ENCODE assay signal across 23 cellular contexts in the genomic region with DNA sequence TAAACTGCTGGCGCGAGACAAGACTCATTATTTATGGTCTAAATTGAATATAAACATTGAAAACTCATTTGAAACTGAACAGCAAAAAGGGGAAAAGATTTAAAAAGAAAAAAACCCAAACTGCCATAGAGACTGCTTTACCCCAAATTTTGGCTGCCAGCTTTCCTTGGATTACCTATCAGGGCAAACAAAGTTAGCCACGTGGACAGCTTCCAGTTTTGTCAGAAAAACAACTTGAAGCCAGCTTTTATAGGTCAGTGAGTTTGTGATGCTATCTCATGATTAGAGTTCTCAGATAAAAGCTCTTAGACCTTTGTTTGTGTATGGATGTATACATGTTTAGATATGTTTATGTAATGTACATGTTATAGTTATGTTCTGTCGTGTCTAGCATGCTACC. TPM values are rescaled to one million over a fixed set of nuclear protein-coding genes. Genes with fewer than 3 reads are reported as not detected.
DNase-seq lines count a peak whose midpoint lies in the region; ATAC-seq and TF ChIP-seq lines count a peak whose summit lies in the region.
"Had no signal": no experiment of that assay in that cellular context is flagged by ENCODE, and none has a peak within 500 bp of the region (broad histone marks: within the 10 kb centered on the region; RNA-seq: fewer than 3 reads in every experiment).

No MANE protein-coding gene starts in this region.

- TF ChIP-seq CTCF in OCI-LY7 (conservative IDR thresholded peaks at IDR 0.05; ENCODE audit: low read length) (no peak), nephron (IDR thresholded peaks at IDR 0.05; ENCODE audit: unreplicated experiment in 3 of 3) (no peak), thyroid gland (IDR thresholded peaks at IDR 0.05) (no peak)

- H3K36me3 Mint-ChIP-seq in activated T-cell treated with anti-CD3 and anti-CD28 coated beads, Interleukin-2, amount 50 U/mL, for 72 hours (ENCODE audit: insufficient read depth in 2 of 2): no peaks in the 10 kb centered on the region
- H3K36me3 Mint-ChIP-seq in nephron (ENCODE audit: low read depth): no peaks in the 10 kb centered on the region

- no peaks in the 10 kb centered on the region for H4K20me1 ChIP-seq in OCI-LY7 (ENCODE audit: insufficient read depth, low read length)

- H3K27ac Mint-ChIP-seq in activated T-cell treated with anti-CD3 and anti-CD28 coated beads, Interleukin-2, amount 50 U/mL, for 72 hours: peak overlapping the region; percentile 47
- peak overlapping the region; percentile 11 to 43 (median 30) for H3K27ac Mint-ChIP-seq in nephron

- H3K9me2 ChIP-seq in OCI-LY7 (ENCODE audit: insufficient read depth, low read length): no peaks in the 10 kb centered on the region

- WGBS in thyroid gland, 2 donors: 36 to 51% methylated on average over 4 of the region's 4 CpGs

- intact Hi-C loops in OCI-LY7 (cut with micrococcal nuclease; ENCODE audit: unreplicated experiment): no loop called here
- intact Hi-C loops in thyroid gland (cut with DNase I): no loop called here

- ATAC-seq in activated T-cell treated with anti-CD3 and anti-CD28 coated beads, Interleukin-2, amount 50 U/mL, for 72 hours (replicated peaks in 1 of 2): no peak
- no peak for ATAC-seq in GM21825 (IDR thresholded peaks at IDR 0.05; ENCODE audit: unreplicated experiment)
- ATAC-seq: PC-3, Right ventricle myocardium inferior had no signal

- peaks cover 9% of the 10 kb centered on the region for H3K27me3 Mint-ChIP-seq in activated T-cell treated with anti-CD3 and anti-CD28 coated beads, Interleukin-2, amount 50 U/mL, for 72 hours (ENCODE audit: low read depth)
- H3K27me3 Mint-ChIP-seq in nephron (ENCODE audit: low read depth): no peaks in the 10 kb centered on the region

- H3K4me3 ChIP-seq in OCI-LY7 (ENCODE audit: low read depth, low read length, poor library complexity, severe bottlenecking): no peak overlapping the region
- H3K4me3 ChIP-seq in thyroid gland (replicated peaks in 1 of 3): no peak overlapping the region
- H3K4me3 ChIP-seq: SJCRH30 had no signal

- TF ChIP-seq POLR2A in thyroid gland (IDR thresholded peaks at IDR 0.05): no peak

- peaks cover 6% of the 10 kb centered on the region; the same call in 1 of the 2 replicates for H3K9me3 ChIP-seq in OCI-LY7 (ENCODE audit: low read length)
- no peaks in the 10 kb centered on the region for H3K9me3 ChIP-seq in thyroid gland
- H3K9me3 ChIP-seq: SJCRH30 had no signal

- H3K27ac ChIP-seq in OCI-LY7 (ENCODE audit: low read depth, low read length, poor library complexity, severe bottlenecking): peak overlapping the region; percentile 47
- peak overlapping the region in 2 of 3 donors; percentile 37 for H3K27ac ChIP-seq in thyroid gland
- H3K27ac ChIP-seq: SJCRH30 had no signal

- H3K9me3 Mint-ChIP-seq in activated T-cell treated with anti-CD3 and anti-CD28 coated beads, Interleukin-2, amount 50 U/mL, for 72 hours: no peaks in the 10 kb centered on the region
- H3K9me3 Mint-ChIP-seq in nephron: no peaks in the 10 kb centered on the region

- no TSS peak for BruUV-seq in OCI-LY7 (replicated peaks; lab: Mats Ljungman, UMichigan)

- peak overlapping the region; percentile 80; the same call in 1 of the 2 replicates for H2AFZ ChIP-seq in OCI-LY7 (ENCODE audit: low read length)

- H3K4me2 ChIP-seq in OCI-LY7 (ENCODE audit: low read length): peak overlapping the region; percentile 27

- no peak for DNase-seq in activated T-cell treated with anti-CD3 and anti-CD28 coated beads, Interleukin-2, amount 50 U/mL, for 72 hours
- DNase-seq in activated T-cell treated with anti-CD3 and anti-CD28 coated beads, Interleukin-2, amount 50 U/mL, for 1 hour: no peak
- no peak for DNase-seq in OCI-LY7 (ENCODE audit: low spot score)
- peak; percentile 25 to 40 for DNase-seq in thyroid gland
- DNase-seq in NCI-H510A treated with DMSO at 0.1 percent for 48 hours (lab: John Stamatoyannopoulos, UW): no peak
- DNase-seq in NCI-H345 treated with DMSO at 0.1 percent for 48 hours (lab: John Stamatoyannopoulos, UW; ENCODE audit: unreplicated experiment): no peak
- DNase-seq: KBM-7, MM.1S, NCI-H1694, NCI-H2029 treated with DMSO at 0.1 percent for 48 hours, NCI-H69, PC-3, SJCRH30, T-helper 1 cell had no signal

- POLR2A ChIA-PET in OCI-LY7 (lab: Charles Lee): interaction anchor here (1.0 to 1.3 kb wide), 2 partner anchors 9 to 15 kb away, joined by 4 to 5 read pairs; no protein-coding TSS in a partner anchor

- no peaks in the 10 kb centered on the region for H3K27me3 ChIP-seq in thyroid gland
- H3K27me3 ChIP-seq: SJCRH30 had no signal

- H3K36me3 ChIP-seq in OCI-LY7 (ENCODE audit: insufficient read depth, low read length) (no peaks in the 10 kb centered on the region), thyroid gland (no peaks in the 10 kb centered on the region)
- H3K36me3 ChIP-seq: SJCRH30 had no signal

- no peaks in the 10 kb centered on the region for H3K79me2 ChIP-seq in OCI-LY7 (ENCODE audit: insufficient read depth, low read depth, low read length)

- H3K4me1 ChIP-seq in OCI-LY7 (ENCODE audit: insufficient read depth, low read length, poor library complexity, severe bottlenecking): peaks cover 38% of the 10 kb centered on the region
- peaks cover 7 to 14% of the 10 kb centered on the region in 2 donors for H3K4me1 ChIP-seq in thyroid gland
- H3K4me1 ChIP-seq: SJCRH30 had no signal

- no peaks in the 10 kb centered on the region for H3K4me1 Mint-ChIP-seq in activated T-cell treated with anti-CD3 and anti-CD28 coated beads, Interleukin-2, amount 50 U/mL, for 72 hours (ENCODE audit: low read depth)
- peaks cover 7% of the 10 kb centered on the region for H3K4me1 Mint-ChIP-seq in nephron

- H3K4me3 Mint-ChIP-seq in activated T-cell treated with anti-CD3 and anti-CD28 coated beads, Interleukin-2, amount 50 U/mL, for 72 hours: no peak overlapping the region
- no peak overlapping the region for H3K4me3 Mint-ChIP-seq in nephron

- CTCF ChIA-PET in OCI-LY7 (lab: Charles Lee; ENCODE audit: unreplicated experiment): no interaction called here

RNA-seq across cellular contexts. Expression of a gene that starts 16.1 kb away (rescaled TPM):
- total RNA-seq in activated T-cell treated with anti-CD3 and anti-CD28 coated beads, Interleukin-2, amount 50 U/mL, for 72 hours: not detected
- not detected in 2 replicates for total RNA-seq in OCI-LY7 (2014; rRNA removed; shearing (Covaris generic))
- total RNA-seq in OCI-LY7 (2022) (not detected in 2 replicates), thyroid gland (not detected)
- total RNA-seq: A172, Daoy, H1, HT1080, LHCN-M2, NCI-H460, PC-3, SJCRH30 had no signal

RNA-seq across cellular contexts. Expression of a gene that starts 22.7 kb away (rescaled TPM):
- not detected for total RNA-seq in activated T-cell treated with anti-CD3 and anti-CD28 coated beads, Interleukin-2, amount 50 U/mL, for 72 hours
- total RNA-seq in OCI-LY7 (2014; rRNA removed; shearing (Covaris generic)): 1.8 and 2.9 TPM in 2 replicates
- 2.5 and 3.2 TPM in 2 replicates for total RNA-seq in OCI-LY7 (2022)
- total RNA-seq in thyroid gland: not detected
- total RNA-seq: Daoy, LHCN-M2, Right ventricle myocardium inferior, SJCRH30 had no signal

Comparison
In these comparisons a context has a peak if more than half of its experiments do, and no peak if none do; other contexts are left out.
1. DNase-seq: peak in thyroid gland (2 of 2); none in activated T-cell treated with anti-CD3 and anti-CD28 coated beads, Interleukin-2, amount 50 U/mL, for 72 hours (0 of 2), activated T-cell treated with anti-CD3 and anti-CD28 coated beads, Interleukin-2, amount 50 U/mL, for 1 hour (single experiment), OCI-LY7 (single experiment), NCI-H510A treated with DMSO at 0.1 percent for 48 hours (single experiment) and NCI-H345 treated with DMSO at 0.1 percent for 48 hours (single experiment).